Comparison of ENCODE assay signal across 9 cellular contexts in the genomic region with DNA sequence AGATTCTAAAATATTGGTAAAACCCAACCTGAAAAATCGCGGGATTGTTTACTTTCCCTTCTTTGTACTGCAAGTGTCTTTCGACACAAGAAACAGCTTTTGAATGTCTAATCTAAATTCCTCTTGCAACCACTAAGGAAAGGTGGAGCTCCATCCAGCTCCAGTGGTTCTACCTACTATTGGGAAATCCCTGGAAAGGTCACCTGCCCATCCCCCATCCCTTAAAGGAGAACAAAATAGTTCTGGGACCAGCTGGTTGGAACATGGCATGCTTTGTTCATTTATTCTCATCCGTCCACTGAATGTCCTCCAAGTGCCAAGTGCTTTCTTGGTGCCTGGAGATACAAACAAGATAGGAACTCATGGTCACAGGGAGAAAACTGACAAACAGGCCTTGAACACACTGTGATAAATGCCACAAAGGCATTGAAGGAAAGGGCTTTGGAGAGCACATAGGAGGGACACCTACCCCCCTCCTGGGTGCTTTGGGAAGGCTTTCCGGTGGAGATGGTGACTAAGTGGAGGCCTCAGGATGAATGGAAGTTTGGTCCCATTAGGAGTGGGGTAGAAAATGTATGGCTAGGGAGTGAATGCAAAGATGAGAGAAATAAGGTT. TPM values are rescaled to one million over a fixed set of nuclear protein-coding genes. Genes with fewer than 3 reads are reported as not detected.
DNase-seq lines count a peak whose midpoint lies in the region; ATAC-seq and TF ChIP-seq lines count a peak whose summit lies in the region.
"Had no signal": no experiment of that assay in that cellular context is flagged by ENCODE, and none has a peak within 500 bp of the region (broad histone marks: within the 10 kb centered on the region; RNA-seq: fewer than 3 reads in every experiment).

No MANE protein-coding gene starts in this region.

- peaks cover 33% of the 10 kb centered on the region for H3K4me1 Mint-ChIP-seq in central memory CD8-positive, alpha-beta T cell

- no peaks in the 10 kb centered on the region for H3K9me3 Mint-ChIP-seq in central memory CD8-positive, alpha-beta T cell

- H3K4me3 ChIP-seq in BJ (ENCODE audit: low read depth, low read length) (peak overlapping the region; percentile 64), Karpas-422 (ENCODE audit: low read length) (peak overlapping the region; percentile 96), muscle layer of colon (ENCODE audit: low read depth in 1 of 2, low read length in 2 of 2) (peak overlapping the region in 1 of 2 donors; percentile 90), WERI-Rb-1 (ENCODE audit: low read depth, low read length) (no peak overlapping the region)

- H3K27ac ChIP-seq in Karpas-422 (ENCODE audit: low read length): peak overlapping the region; percentile 91
- H3K27ac ChIP-seq in muscle layer of colon (ENCODE audit: low read depth, low read length): peak overlapping the region; percentile 99
- H3K27ac ChIP-seq in WERI-Rb-1: no peak overlapping the region

- POLR2A ChIA-PET in BJ (lab: Charles Lee): interaction anchor here (0.6 to 4.3 kb wide), 5 partner anchors 16 to 807 kb away, joined by 3 to 49 read pairs (median 7); no protein-coding TSS in a partner anchor

- peaks cover 11% of the 10 kb centered on the region for H3K27me3 Mint-ChIP-seq in central memory CD8-positive, alpha-beta T cell

- TF ChIP-seq CTCF in BJ (IDR thresholded peaks at IDR 0.05; ENCODE audit: insufficient read depth, low read depth, low read length) (peak; percentile 31), WERI-Rb-1 (IDR thresholded peaks at IDR 0.05; ENCODE audit: low read depth, low read length) (no peak)

- TF ChIP-seq POLR2A in GM18505 (IDR thresholded peaks at IDR 0.05; ENCODE audit: borderline replicate concordance, extremely low read depth, insufficient read depth, insufficient read length): no peak

- peak overlapping the region; percentile 100 for H3K4me3 Mint-ChIP-seq in central memory CD8-positive, alpha-beta T cell

- H3K36me3 ChIP-seq in BJ (ENCODE audit: control insufficient read depth, insufficient read depth, low read length) (peaks cover 15% of the 10 kb centered on the region), Karpas-422 (ENCODE audit: insufficient read depth, low read length) (peaks cover 17% of the 10 kb centered on the region), muscle layer of colon (ENCODE audit: insufficient read depth, low read length) (peaks cover 11% of the 10 kb centered on the region), WERI-Rb-1 (no peaks in the 10 kb centered on the region)

- DNase-seq in BJ (ENCODE audit: low read depth) (no peak), Karpas-422 (no peak), GDM1 (lab: John Stamatoyannopoulos, UW) (no peak), WERI-Rb-1 (no peak)
- DNase-seq in central memory CD8-positive, alpha-beta T cell (ENCODE audit: low spot score in 2 of 2): no peak
- no peak for DNase-seq in effector CD4-positive, alpha-beta T cell

- H3K9ac ChIP-seq in Karpas-422 (ENCODE audit: low read length) (peak overlapping the region; percentile 96), muscle layer of colon (ENCODE audit: low read length) (no peak overlapping the region)

- peak overlapping the region; percentile 83 for H3K4me2 ChIP-seq in Karpas-422 (ENCODE audit: low read depth, low read length, poor library complexity, severe bottlenecking)

- H3K27me3 ChIP-seq in BJ (ENCODE audit: control insufficient read depth, insufficient read depth, low read length): no peaks in the 10 kb centered on the region
- H3K27me3 ChIP-seq in Karpas-422 (ENCODE audit: low read length): no peaks in the 10 kb centered on the region
- H3K27me3 ChIP-seq in muscle layer of colon (ENCODE audit: control insufficient read depth in 1 of 2, insufficient read depth in 2 of 2, low read length in 2 of 2): no peaks in the 10 kb centered on the region
- no peaks in the 10 kb centered on the region for H3K27me3 ChIP-seq in WERI-Rb-1 (ENCODE audit: insufficient read depth, low read depth, severe bottlenecking)

- H3K9me2 ChIP-seq in Karpas-422 (replicated peaks; ENCODE audit: insufficient read depth, low read length): no peaks in the 10 kb centered on the region

- ATAC-seq in central memory CD8-positive, alpha-beta T cell (replicated peaks; ENCODE audit: extremely low read depth, poor library complexity, severe bottlenecking): no peak
- no peak for ATAC-seq in GM18505 (IDR thresholded peaks at IDR 0.05; ENCODE audit: unreplicated experiment)
- ATAC-seq: mucosa of descending colon had no signal

- CTCF ChIA-PET in BJ (lab: Yijun Ruan, JAX): no interaction called here

- peaks cover 20% of the 10 kb centered on the region; the same call in 1 of the 2 replicates for H4K20me1 ChIP-seq in Karpas-422 (ENCODE audit: insufficient read depth, low read depth, low read length)

- peaks cover 25% of the 10 kb centered on the region for H3K79me2 ChIP-seq in Karpas-422 (ENCODE audit: low read length)

- peaks cover 54% of the 10 kb centered on the region for H3K4me1 ChIP-seq in Karpas-422 (ENCODE audit: low read length)
- peaks cover 14% of the 10 kb centered on the region for H3K4me1 ChIP-seq in muscle layer of colon (ENCODE audit: insufficient read depth, low read length)

- H2AFZ ChIP-seq in Karpas-422 (ENCODE audit: low read length): peak overlapping the region; percentile 86; the same call in 1 of the 2 replicates

- peaks cover 34% of the 10 kb centered on the region for H3K36me3 Mint-ChIP-seq in central memory CD8-positive, alpha-beta T cell (ENCODE audit: insufficient read depth)

- H3K9me3 ChIP-seq in Karpas-422 (ENCODE audit: low read length) (no peaks in the 10 kb centered on the region), muscle layer of colon (ENCODE audit: low read length) (no peaks in the 10 kb centered on the region), WERI-Rb-1 (ENCODE audit: severe bottlenecking) (no peaks in the 10 kb centered on the region)
- H3K9me3 ChIP-seq: mucosa of descending colon had no signal

- H3K27ac Mint-ChIP-seq in central memory CD8-positive, alpha-beta T cell (ENCODE audit: low read depth): peak overlapping the region; percentile 100

RNA-seq across cellular contexts. Expression of a gene that starts 2.3 kb away (rescaled TPM):
- 497 and 707 TPM in 2 replicates for polyA plus RNA-seq in BJ (2011; rRNA removed)
- polyA minus RNA-seq in BJ (2011; rRNA and poly(A)+ RNA removed): 263 and 386 TPM in 2 replicates
- total RNA-seq in Karpas-422 (2014; rRNA removed; shearing (Covaris generic); ENCODE audit: low replicate concordance): 67.7 and 77.2 TPM in 2 replicates
